8 cellular contexts compared by ENCODE assay signal in the genomic region with DNA sequence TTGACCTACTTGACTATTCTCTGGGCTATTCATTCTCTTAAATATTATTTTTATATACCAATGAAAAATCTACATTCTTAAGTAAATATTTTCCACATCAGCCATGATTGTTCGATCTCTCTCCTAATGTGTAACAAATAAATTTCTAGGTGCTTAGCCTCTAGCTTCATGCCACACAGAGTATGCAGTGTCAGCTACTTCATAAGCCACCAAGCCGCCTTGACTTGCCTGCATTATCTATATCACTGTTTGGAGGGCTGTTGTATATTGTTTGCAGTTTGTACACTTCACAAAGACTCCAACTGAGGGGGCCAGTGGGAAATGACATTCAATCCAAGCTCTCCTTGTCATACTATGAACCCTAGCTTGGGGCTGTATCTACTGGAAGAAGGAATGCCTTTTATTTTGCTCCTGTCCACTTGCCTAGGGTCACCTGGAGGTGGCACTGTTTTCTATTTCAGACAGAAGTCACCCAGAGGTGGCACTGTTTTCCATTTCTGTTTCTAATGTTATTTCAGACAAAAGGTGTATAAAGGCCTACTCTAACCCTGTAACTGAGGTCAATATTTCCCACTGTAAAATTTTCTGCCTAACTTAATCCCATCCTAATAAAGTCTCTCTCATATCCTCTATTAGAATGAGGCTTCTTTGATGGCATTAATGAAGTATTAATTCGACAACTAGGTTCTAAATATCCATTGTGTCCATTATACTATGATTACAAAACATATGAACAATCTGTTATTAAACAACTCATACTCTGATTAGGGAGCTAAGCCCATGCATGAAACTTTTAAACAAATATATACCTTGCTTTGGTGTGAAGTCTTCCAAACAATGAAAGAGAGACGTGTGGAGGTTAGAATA. TPM values are rescaled to one million over a fixed set of nuclear protein-coding genes. Genes with fewer than 3 reads are reported as not detected.
DNase-seq lines count a peak whose midpoint lies in the region; ATAC-seq and TF ChIP-seq lines count a peak whose summit lies in the region.

No MANE protein-coding gene starts in this region.

- in situ Hi-C loops in Panc1 (cut with HindIII; ENCODE audit: low pct_unique_long_range_greater_than_20kb, low sequenced_read_pairs), result no loop called here

- H3K27ac ChIP-seq in Panc1 (ENCODE audit: low read length), result peak overlapping the region; percentile 79

- no peak overlapping the region for H3K4me3 ChIP-seq in Panc1 (ENCODE audit: low read depth in 2 of 2, low read length in 2 of 2)

- peaks cover 32% of the 10 kb centered on the region for H3K4me1 ChIP-seq in Panc1 (ENCODE audit: control insufficient read depth, insufficient read depth, low read length)

- no peaks in the 10 kb centered on the region for H3K36me3 ChIP-seq in Panc1 (ENCODE audit: control insufficient read depth, insufficient read depth, low read length)

- CTCF ChIA-PET in Panc1 (lab: Charles Lee), result interaction anchor here (0.5 to 1.1 kb wide), 5 partner anchors 9 to 217 kb away, joined by 3 to 11 read pairs (median 4); no protein-coding TSS in a partner anchor

- H3K9me3 ChIP-seq in Panc1 (ENCODE audit: control insufficient read depth, insufficient read depth, low read depth, low read length), result no peaks in the 10 kb centered on the region

- ATAC-seq in GM19397 (IDR thresholded peaks at IDR 0.05; ENCODE audit: unreplicated experiment) (peak; percentile 98), HG03354 (IDR thresholded peaks at IDR 0.05; ENCODE audit: poor library complexity, severe bottlenecking, unreplicated experiment) (peak; percentile 99), Panc1 (peak; percentile 88)

- DNase-seq in EH (ENCODE audit: low read depth) (peak; percentile 53), Panc1 (ENCODE audit: low read depth, low spot score) (peak; percentile 58), iPS-NIHi7 (ENCODE audit: extremely low spot score) (peak; percentile 74), ecto neural progenitor cell (ENCODE audit: low spot score) (no peak)
- peak; percentile 72 for DNase-seq in activated effector memory CD4-positive, alpha-beta T cell treated with anti-CD3 and anti-CD28 coated beads, Interleukin-2, amount 50 U/mL, for 16 hours
- DNase-seq in stimulated activated CD8-positive, alpha-beta memory T cell treated with anti-CD3 and anti-CD28 coated beads, Interleukin-4, amount 100 ng/mL, for 48 hours, result peak; percentile 35

- no peaks in the 10 kb centered on the region for H3K27me3 ChIP-seq in Panc1 (ENCODE audit: control insufficient read depth, insufficient read depth, low read length)

- POLR2A ChIA-PET in Panc1 (lab: Charles Lee), result no interaction called here

- BruUV-seq in Panc1 (replicated peaks; lab: Mats Ljungman, UMichigan), result no TSS peak

- intact Hi-C loops in Panc1 (cut with micrococcal nuclease; ENCODE audit: unreplicated experiment), result loop anchor here (1.0 kb wide), 1 partner anchor 143 kb away; no protein-coding TSS in a partner anchor

- TF ChIP-seq CTCF in Panc1 (IDR thresholded peaks at IDR 0.05), result peak; percentile 87

RNA-seq across cellular contexts. Expression of a gene that starts 36.4 kb away (rescaled TPM):
- 144 TPM for total RNA-seq in Panc1 (2021; ENCODE audit: unreplicated experiment)
- polyA plus RNA-seq in Panc1 (2012; ENCODE audit: insufficient read length), result 91.2 TPM
